8 cellular contexts compared by ENCODE assay signal in genomic region chr4:40055873-40056721, GRCh38. TPM values are rescaled to one million over a fixed set of nuclear protein-coding genes. Genes with fewer than 3 reads are reported as not detected.
A peak's percentile ranks its signal among the peaks of the same experiment; 100 is the strongest.
DNase-seq lines count a peak whose midpoint lies in the region; ATAC-seq and TF ChIP-seq lines count a peak whose summit lies in the region.

No MANE protein-coding gene starts in this region.

- TF ChIP-seq CTCF in chondrocyte (IDR thresholded peaks at IDR 0.05) = no peak

- ATAC-seq in GM21717 (IDR thresholded peaks at IDR 0.05; ENCODE audit: unreplicated experiment) = no peak

- DNase-seq in ELR (ENCODE audit: low read depth) = peak; percentile 86
- peak; percentile 29 for DNase-seq in HEK293T (ENCODE audit: extremely low spot score)
- peak; percentile 41 for DNase-seq in NCI-H2171 treated with DMSO at 0.1 percent for 48 hours (lab: John Stamatoyannopoulos, UW)
- peak; percentile 9 to 27 for DNase-seq in activated CD4-positive, alpha-beta T cell treated with anti-CD3 and anti-CD28 coated beads for 24 hours (ENCODE audit: low read depth in 2 of 2)
- DNase-seq in chondrocyte (ENCODE audit: low spot score) = peak; percentile 94
- DNase-seq in stimulated activated CD4-positive, alpha-beta T cell treated with anti-CD3 and anti-CD28 coated beads, Interleukin-1b, Interleukin-23, amount 100 ng/mL, for 4 hours (ENCODE audit: low read depth in 2 of 2) = peak; percentile 13 to 33

- no peaks in the 10 kb centered on the region for H3K36me3 Mint-ChIP-seq in chondrocyte (ENCODE audit: low read depth)

- no peaks in the 10 kb centered on the region for H3K27me3 Mint-ChIP-seq in chondrocyte (ENCODE audit: low read depth)

- peak overlapping the region; percentile 87 for H3K4me3 Mint-ChIP-seq in chondrocyte (ENCODE audit: unreplicated experiment)

- H3K27ac Mint-ChIP-seq in chondrocyte (ENCODE audit: unreplicated experiment) = peak overlapping the region; percentile 97

- no peaks in the 10 kb centered on the region for H3K9me3 Mint-ChIP-seq in chondrocyte (ENCODE audit: low read depth)

- H3K27me3 ChIP-seq in layer of hippocampus (ENCODE audit: control insufficient read depth, insufficient read depth, low read length) = no peaks in the 10 kb centered on the region

- peak overlapping the region; percentile 98 for H3K27ac ChIP-seq in layer of hippocampus (ENCODE audit: low read depth, low read length)

- POLR2A ChIA-PET in HEK293T (lab: Yijun Ruan, JAX) = interaction anchor here (0.8 to 2.2 kb wide), 22 partner anchors 9 to 275 kb away, joined by 3 to 13 read pairs (median 4); no protein-coding TSS in a partner anchor

- CTCF ChIA-PET in HEK293T (lab: Yijun Ruan, JAX) = interaction anchor here (0.7 to 3.4 kb wide), 3 partner anchors 10 to 261 kb away, joined by 3 to 15 read pairs (median 4); no protein-coding TSS in a partner anchor

- peaks cover 19% of the 10 kb centered on the region for H3K4me1 Mint-ChIP-seq in chondrocyte (ENCODE audit: low read depth)

TF ChIP-seq in HEK293T, 16 proteins besides CTCF, POLR2A, EP300 and RAD21:
- TF ChIP-seq FOXA1 (IDR thresholded peaks at IDR 0.05) (no peak), FOXM1 (IDR thresholded peaks at IDR 0.05; ENCODE audit: borderline replicate concordance) (no peak), NFRKB (IDR thresholded peaks at IDR 0.05) (no peak), SP1 (IDR thresholded peaks at IDR 0.05) (no peak), CTBP1 (IDR thresholded peaks at IDR 0.05; ENCODE audit: borderline replicate concordance) (no peak), BHLHE40 (IDR thresholded peaks at IDR 0.05; ENCODE audit: borderline replicate concordance) (no peak), ARNT (IDR thresholded peaks at IDR 0.05) (no peak), LEF1 (IDR thresholded peaks at IDR 0.05; ENCODE audit: borderline replicate concordance) (no peak), SUZ12 (IDR thresholded peaks at IDR 0.05) (no peak), L3MBTL2 (conservative IDR thresholded peaks at IDR 0.05) (no peak), ZNF384 (IDR thresholded peaks at IDR 0.05) (no peak), PKNOX1 (IDR thresholded peaks at IDR 0.05) (no peak), TARDBP (IDR thresholded peaks at IDR 0.05) (no peak), ELF4 (IDR thresholded peaks at IDR 0.05) (no peak), FOXK2 (IDR thresholded peaks at IDR 0.05) (no peak), HDGF (IDR thresholded peaks at IDR 0.05; ENCODE audit: borderline replicate concordance) (no peak)

RNA-seq across cellular contexts. Expression of gene N4BP2, which starts 0.6 kb away (rescaled TPM):
- total RNA-seq in chondrocyte = 7.0 to 10.1 TPM (median 7.7 TPM) in 3 replicates

Comparison
In these comparisons a context has a peak if more than half of its experiments do, and no peak if none do; other contexts are left out.
1. DNase-seq: peak in every context shown above with its lines; median percentile 94 in chondrocyte; 86 in ELR; 41 in NCI-H2171 treated with DMSO at 0.1 percent for 48 hours; 29 in HEK293T; 23 in stimulated activated CD4-positive, alpha-beta T cell treated with anti-CD3 and anti-CD28 coated beads, Interleukin-1b, Interleukin-23, amount 100 ng/mL, for 4 hours; 18 in activated CD4-positive, alpha-beta T cell treated with anti-CD3 and anti-CD28 coated beads for 24 hours.